ENCODE assay signal across 2 cellular contexts in the genomic region with DNA sequence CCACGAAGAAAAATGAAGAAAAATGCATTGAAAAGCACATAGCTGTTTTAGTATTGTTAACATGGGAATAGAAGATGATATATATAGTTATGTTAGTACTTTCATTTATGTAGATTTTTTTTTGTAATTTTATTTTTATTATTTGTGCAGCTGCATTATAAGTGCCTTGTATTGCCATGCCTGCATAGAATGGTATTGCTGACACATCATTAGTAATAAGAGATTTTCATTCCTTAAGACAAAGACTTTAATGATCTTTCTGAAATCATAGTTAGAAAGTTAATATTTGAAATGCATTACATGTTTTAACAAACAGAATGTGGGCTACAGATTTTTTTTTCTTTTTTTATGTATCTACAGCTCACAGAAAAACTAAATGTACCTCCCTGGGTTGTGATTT.
A peak's percentile ranks its signal among the peaks of the same experiment; 100 is the strongest.
TF ChIP-seq lines count a peak whose summit lies in the region.

No MANE protein-coding gene starts in this region.

TF ChIP-seq in HepG2, 621 proteins besides CTCF, POLR2A, EP300 and RAD21:
- TF ChIP-seq MAFF (IDR thresholded peaks at IDR 0.05; ENCODE audit: low read depth, low read length) (0 out of 2 replicates have a peak, but pooled peaks have one; percentile 47), MAFK (conservative IDR thresholded peaks at IDR 0.05 in 1 of 2, IDR thresholded peaks at IDR 0.05 in 1 of 2; ENCODE audit: low read length in 2 of 2) (peak; percentile 27 to 75; a peak in 3 of 4 replicates), CENPX (CRISPR knock-in tag; IDR thresholded peaks at IDR 0.05) (no peak), TOPORS (CRISPR knock-in tag; IDR thresholded peaks at IDR 0.05) (no peak), EZH2 (conservative IDR thresholded peaks at IDR 0.05; ENCODE audit: low read depth, low read length) (no peak)

TF ChIP-seq in IMR-90, 13 proteins besides CTCF, POLR2A, EP300 and RAD21:
- no peak for TF ChIP-seq FOS (IDR thresholded peaks at IDR 0.05; ENCODE audit: low read depth, low read length)
- TF ChIP-seq CEBPB (IDR thresholded peaks at IDR 0.05; ENCODE audit: low read depth, low read length) = no peak
- TF ChIP-seq, protein P1, sequence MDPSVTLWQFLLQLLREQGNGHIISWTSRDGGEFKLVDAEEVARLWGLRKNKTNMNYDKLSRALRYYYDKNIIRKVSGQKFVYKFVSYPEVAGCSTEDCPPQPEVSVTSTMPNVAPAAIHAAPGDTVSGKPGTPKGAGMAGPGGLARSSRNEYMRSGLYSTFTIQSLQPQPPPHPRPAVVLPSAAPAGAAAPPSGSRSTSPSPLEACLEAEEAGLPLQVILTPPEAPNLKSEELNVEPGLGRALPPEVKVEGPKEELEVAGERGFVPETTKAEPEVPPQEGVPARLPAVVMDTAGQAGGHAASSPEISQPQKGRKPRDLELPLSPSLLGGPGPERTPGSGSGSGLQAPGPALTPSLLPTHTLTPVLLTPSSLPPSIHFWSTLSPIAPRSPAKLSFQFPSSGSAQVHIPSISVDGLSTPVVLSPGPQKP (IDR thresholded peaks at IDR 0.05; ENCODE audit: borderline replicate concordance, low read depth, low read length) = no peak
- TF ChIP-seq MAFK (IDR thresholded peaks at IDR 0.05; ENCODE audit: low read depth, low read length) = peak; percentile 54
